ENCODE assay signal across 1 cellular context in genomic region chr6:108699290-108700041, GRCh38.
TF ChIP-seq lines count a peak whose summit lies in the region.

No MANE protein-coding gene starts in this region.

TF ChIP-seq in HEK293, 187 proteins besides CTCF, POLR2A, EP300 and RAD21 (continued from another document):
- TF ChIP-seq ZNF398 (tag by site-specific recombination; IDR thresholded peaks at IDR 0.05), result peak; percentile 42
- peak; percentile 93 for TF ChIP-seq ZNF660 (tag by site-specific recombination; IDR thresholded peaks at IDR 0.05)
- no peak for TF ChIP-seq ZSCAN30 (tag by site-specific recombination; IDR thresholded peaks at IDR 0.05)
- TF ChIP-seq ZNF26 (tag by site-specific recombination; IDR thresholded peaks at IDR 0.05), result no peak
- TF ChIP-seq EGR2 (tag by site-specific recombination; IDR thresholded peaks at IDR 0.05; ENCODE audit: low read depth), result no peak
- TF ChIP-seq ZNF146 (tag by site-specific recombination; IDR thresholded peaks at IDR 0.05), result no peak
- no peak for TF ChIP-seq FEZF1 (tag by site-specific recombination; IDR thresholded peaks at IDR 0.05)
- TF ChIP-seq ZNF791 (tag by site-specific recombination; IDR thresholded peaks at IDR 0.05), result no peak
- TF ChIP-seq BCL11A (tag by site-specific recombination; IDR thresholded peaks at IDR 0.05; ENCODE audit: low read depth), result no peak
- TF ChIP-seq ZNF324 (tag by site-specific recombination; IDR thresholded peaks at IDR 0.05), result no peak
- TF ChIP-seq REPIN1 (tag by site-specific recombination; IDR thresholded peaks at IDR 0.05; ENCODE audit: low read depth), result no peak
- no peak for TF ChIP-seq ZSCAN16 (tag by site-specific recombination; IDR thresholded peaks at IDR 0.05)
- no peak for TF ChIP-seq ZNF354C (tag by site-specific recombination; IDR thresholded peaks at IDR 0.05; ENCODE audit: borderline replicate concordance, low read depth)
- TF ChIP-seq ZNF362 (tag by site-specific recombination; IDR thresholded peaks at IDR 0.05), result no peak
- no peak for TF ChIP-seq PRDM10 (tag by site-specific recombination; IDR thresholded peaks at IDR 0.05)
- no peak for TF ChIP-seq ZNF549 (tag by site-specific recombination; IDR thresholded peaks at IDR 0.05)
- no peak for TF ChIP-seq ZNF792 (tag by site-specific recombination; IDR thresholded peaks at IDR 0.05)
- no peak for TF ChIP-seq ZNF747 (tag by site-specific recombination; IDR thresholded peaks at IDR 0.05)
- no peak for TF ChIP-seq ZNF777 (tag by site-specific recombination; IDR thresholded peaks at IDR 0.05; ENCODE audit: borderline replicate concordance)
- TF ChIP-seq SP2 (tag by site-specific recombination; IDR thresholded peaks at IDR 0.05), result no peak
- TF ChIP-seq SETDB1 (IDR thresholded peaks at IDR 0.05; ENCODE audit: insufficient read length, low read length), result peak; percentile 27
- peak; percentile 67; the same call in 1 of the 2 replicates for TF ChIP-seq TCF7L2 (IDR thresholded peaks at IDR 0.05; ENCODE audit: borderline replicate concordance, low read depth, low read length)
- TF ChIP-seq MEIS1 (CRISPR knock-in tag; IDR thresholded peaks at IDR 0.05; ENCODE audit: borderline replicate concordance), result no peak
- no peak for TF ChIP-seq KLF8 (tag by site-specific recombination; IDR thresholded peaks at IDR 0.05)
- TF ChIP-seq ZNF341 (tag by site-specific recombination; IDR thresholded peaks at IDR 0.05; ENCODE audit: low read depth), result no peak
- TF ChIP-seq ZEB2 (tag by site-specific recombination; IDR thresholded peaks at IDR 0.05), result no peak
- peak; percentile 67 for TF ChIP-seq ZFHX2 (tag by site-specific recombination; conservative IDR thresholded peaks at IDR 0.05)
- TF ChIP-seq WT1 (tag by site-specific recombination; IDR thresholded peaks at IDR 0.05), result no peak
- TF ChIP-seq ZNF155 (tag by site-specific recombination; IDR thresholded peaks at IDR 0.05), result no peak
- TF ChIP-seq ZNF350 (tag by site-specific recombination; IDR thresholded peaks at IDR 0.05), result peak; percentile 85
- TF ChIP-seq BCL11B (tag by site-specific recombination; IDR thresholded peaks at IDR 0.05; ENCODE audit: low read depth), result no peak
- peak; percentile 78; the same call in 1 of the 2 replicates for TF ChIP-seq ZNF776 (tag by site-specific recombination; IDR thresholded peaks at IDR 0.05; ENCODE audit: borderline replicate concordance)
- TF ChIP-seq ZNF76 (tag by site-specific recombination; IDR thresholded peaks at IDR 0.05; ENCODE audit: borderline replicate concordance, low read depth), result no peak
- no peak for TF ChIP-seq ZNF121 (tag by site-specific recombination; IDR thresholded peaks at IDR 0.05)
- TF ChIP-seq ZNF248 (tag by site-specific recombination; IDR thresholded peaks at IDR 0.05), result no peak
- TF ChIP-seq ZNF513 (tag by site-specific recombination; IDR thresholded peaks at IDR 0.05), result no peak
- peak; percentile 81; the same call in 1 of the 2 replicates for TF ChIP-seq ZNF571 (tag by site-specific recombination; IDR thresholded peaks at IDR 0.05)
- TF ChIP-seq ATF2 (tag by site-specific recombination; IDR thresholded peaks at IDR 0.05; ENCODE audit: low read depth), result no peak
